In genomic region chr18:23245461-23245860, GRCh38 we compare ENCODE assay signal across 18 cellular contexts.
DNase-seq lines count a peak whose midpoint lies in the region; ATAC-seq and TF ChIP-seq lines count a peak whose summit lies in the region.
"Had no signal": no experiment of that assay in that cellular context is flagged by ENCODE, and none has a peak within 500 bp of the region (broad histone marks: within the 10 kb centered on the region; RNA-seq: fewer than 3 reads in every experiment).

No MANE protein-coding gene starts in this region.

- H3K27ac ChIP-seq in SJCRH30 (peak overlapping the region; percentile 96), neuronal stem cell (replicated peaks; ENCODE audit: low read length) (no peak overlapping the region), heart right ventricle (no peak overlapping the region)

- H2BK12ac ChIP-seq in neuronal stem cell (ENCODE audit: low read length): no peak overlapping the region

- H2BK5ac ChIP-seq in neuronal stem cell (ENCODE audit: low read length): no peak overlapping the region

- H3K9me3 Mint-ChIP-seq in endothelial cell (ENCODE audit: unreplicated experiment): no peaks in the 10 kb centered on the region
- H3K9me3 Mint-ChIP-seq: CD4-positive, alpha-beta memory T cell had no signal

- H3K4me1 ChIP-seq in SJCRH30 (peaks cover 29% of the 10 kb centered on the region), neuronal stem cell (ENCODE audit: control insufficient read depth in 2 of 2, insufficient read depth in 1 of 2, low read depth in 1 of 2, low read length in 2 of 2) (peaks cover 0 to under 1% of the 10 kb centered on the region in 2 donors), heart right ventricle (peaks cover 0 to 11% (median 0%) of the 10 kb centered on the region in 9 donors)
- H3K4me1 ChIP-seq: BE2C had no signal

- no peak overlapping the region for H3K9ac ChIP-seq in neuronal stem cell (ENCODE audit: low read depth, low read length, poor library complexity)

- H3K4me2 ChIP-seq in neuronal stem cell (ENCODE audit: insufficient read depth, low read length, poor library complexity, severe bottlenecking): no peak overlapping the region

- peaks cover 29% of the 10 kb centered on the region for H3K36me3 Mint-ChIP-seq in endothelial cell (ENCODE audit: low read depth, unreplicated experiment)
- H3K36me3 Mint-ChIP-seq: CD14-positive monocyte; CD4-positive, alpha-beta memory T cell had no signal

- no peak overlapping the region for H2BK120ac ChIP-seq in neuronal stem cell (ENCODE audit: low read depth, low read length)

- peaks cover 10% of the 10 kb centered on the region for H3K27me3 Mint-ChIP-seq in endothelial cell (ENCODE audit: unreplicated experiment)
- H3K27me3 Mint-ChIP-seq: CD4-positive, alpha-beta memory T cell had no signal

- no peak for TF ChIP-seq CTCF in endothelial cell (IDR thresholded peaks at IDR 0.05; ENCODE audit: unreplicated experiment)
- no peak for TF ChIP-seq CTCF in heart right ventricle (IDR thresholded peaks at IDR 0.05)

- no peak overlapping the region for H4K8ac ChIP-seq in neuronal stem cell (ENCODE audit: low read depth, low read length)

- no peak overlapping the region for H2AK5ac ChIP-seq in neuronal stem cell (ENCODE audit: low read depth, low read length)

- H3K27me3 ChIP-seq in SJCRH30 (no peaks in the 10 kb centered on the region), neuronal stem cell (ENCODE audit: control insufficient read depth in 3 of 3, insufficient read depth in 3 of 3, low read depth in 1 of 3, low read length in 3 of 3) (no peaks in the 10 kb centered on the region), heart right ventricle (no peaks in the 10 kb centered on the region)
- H3K27me3 ChIP-seq: BE2C had no signal

- peak overlapping the region; percentile 52 for H3K23ac ChIP-seq in neuronal stem cell (ENCODE audit: low read depth, low read length, poor library complexity)

- no peak overlapping the region for H3K14ac ChIP-seq in neuronal stem cell (ENCODE audit: low read length)

- peak overlapping the region; percentile 48 for H3K27ac Mint-ChIP-seq in endothelial cell (ENCODE audit: unreplicated experiment)
- H3K27ac Mint-ChIP-seq: CD4-positive, alpha-beta memory T cell; HFFc6 had no signal

- H3K4me3 ChIP-seq in SJCRH30 (no peak overlapping the region), neuronal stem cell (ENCODE audit: low read length in 2 of 2) (no peak overlapping the region), heart right ventricle (no peak overlapping the region)

- ATAC-seq in heart right ventricle (no peak), GM18517 (IDR thresholded peaks at IDR 0.05; ENCODE audit: unreplicated experiment) (no peak), GM21723 (IDR thresholded peaks at IDR 0.05; ENCODE audit: unreplicated experiment) (no peak)
- ATAC-seq: HCT116, HepG2 had no signal

- no peaks in the 10 kb centered on the region for H3K79me1 ChIP-seq in neuronal stem cell (ENCODE audit: low read depth, low read length)

- no peak overlapping the region for H4K91ac ChIP-seq in neuronal stem cell (ENCODE audit: low read depth, low read length, poor library complexity)

- no peak overlapping the region for H3K4me3 Mint-ChIP-seq in endothelial cell (ENCODE audit: unreplicated experiment)
- H3K4me3 Mint-ChIP-seq: CD14-positive monocyte; CD4-positive, alpha-beta memory T cell; HFFc6 had no signal

- H3K9me3 ChIP-seq in SJCRH30 (replicated peaks): no peaks in the 10 kb centered on the region
- peaks cover 5 to 13% of the 10 kb centered on the region in 2 donors for H3K9me3 ChIP-seq in neuronal stem cell (replicated peaks in 1 of 2; ENCODE audit: control insufficient read depth in 2 of 2, insufficient read depth in 1 of 2, low read depth in 1 of 2, low read length in 2 of 2)
- peaks cover 0 to 7% (median 0%) of the 10 kb centered on the region in 11 donors for H3K9me3 ChIP-seq in heart right ventricle
- H3K9me3 ChIP-seq: BE2C had no signal

- intact Hi-C loops in heart right ventricle (cut with DNase I): no loop called here

- H3K4ac ChIP-seq in neuronal stem cell (ENCODE audit: low read length): no peak overlapping the region

- no peaks in the 10 kb centered on the region for H3K36me3 ChIP-seq in SJCRH30
- H3K36me3 ChIP-seq in neuronal stem cell (replicated peaks in 1 of 2; ENCODE audit: control insufficient read depth in 2 of 2, insufficient read depth in 2 of 2, low read length in 2 of 2): peaks cover 0 to 2% of the 10 kb centered on the region in 2 donors
- no peaks in the 10 kb centered on the region for H3K36me3 ChIP-seq in heart right ventricle
- H3K36me3 ChIP-seq: BE2C had no signal

- peaks cover 31% of the 10 kb centered on the region for H3K4me1 Mint-ChIP-seq in endothelial cell (ENCODE audit: unreplicated experiment)
- H3K4me1 Mint-ChIP-seq: CD4-positive, alpha-beta memory T cell had no signal

- H2BK15ac ChIP-seq in neuronal stem cell (ENCODE audit: low read length): no peak overlapping the region

- DNase-seq in SJCRH30 (no peak), endothelial cell (ENCODE audit: low spot score) (no peak), neuronal stem cell (ENCODE audit: low spot score) (no peak), heart right ventricle (no peak)
- DNase-seq: ACHN; BE2C; CD4-positive, alpha-beta memory T cell; DMS153; DMS79; GDM1; GOT3; H7; HFFc6 had no signal

- WGBS in neuronal stem cell (ENCODE audit: extremely low coverage in 2 of 2, insufficient read length in 2 of 2, insufficient replicate concordance in 1 of 2), 2 donors: no CpG with 5 or more reads among the region's 6 CpGs
- WGBS in heart right ventricle, 2 donors: 92 to 95% methylated on average over 6 of the region's 6 CpGs

- H3K18ac ChIP-seq in neuronal stem cell (ENCODE audit: low read length): peak overlapping the region; percentile 70

- H2AFZ ChIP-seq in neuronal stem cell (ENCODE audit: low read length): no peak overlapping the region
